ENCODE assay signal across 9 cellular contexts in the genomic region with DNA sequence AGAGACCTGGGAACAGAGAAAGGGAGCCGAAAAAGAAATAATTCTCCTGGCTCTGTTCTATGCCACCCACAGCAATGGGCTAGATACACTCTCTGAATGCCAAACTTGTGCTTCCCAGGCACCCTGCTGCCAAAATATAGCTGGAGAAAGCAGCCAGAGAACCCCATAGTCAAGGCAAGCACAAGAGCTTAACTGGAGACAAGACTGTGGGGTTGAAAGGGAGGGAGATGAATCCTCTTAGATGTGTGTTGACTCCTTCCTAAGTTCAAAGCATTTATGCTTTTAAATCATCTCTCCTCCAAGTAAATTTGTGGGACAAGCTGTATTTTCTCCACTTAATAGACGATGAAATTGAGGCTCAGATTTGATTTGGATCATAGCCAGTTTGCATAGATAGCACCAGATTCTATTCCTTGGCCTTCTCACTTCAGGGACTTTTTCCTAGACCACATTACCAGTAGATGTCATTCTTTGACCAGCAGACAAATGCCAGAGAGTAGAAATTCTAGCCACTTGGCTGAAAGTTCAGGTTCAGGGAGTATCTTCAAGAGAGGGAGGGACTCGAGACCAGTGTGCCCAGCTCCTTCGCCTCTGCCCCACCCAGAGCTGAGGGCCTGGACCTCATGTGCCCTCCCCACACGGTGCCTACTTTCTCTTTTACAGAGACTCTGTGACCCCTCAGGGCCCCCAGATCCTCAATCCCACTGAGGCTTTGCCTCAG. TPM values are rescaled to one million over a fixed set of nuclear protein-coding genes. Genes with fewer than 3 reads are reported as not detected.
DNase-seq lines count a peak whose midpoint lies in the region; ATAC-seq, FAIRE-seq and TF ChIP-seq lines count a peak whose summit lies in the region.
"Had no signal": no experiment of that assay in that cellular context is flagged by ENCODE, and none has a peak within 500 bp of the region (broad histone marks: within the 10 kb centered on the region; RNA-seq: fewer than 3 reads in every experiment).

No MANE protein-coding gene starts in this region.

- H3K27me3 ChIP-seq in right lobe of liver, result no peaks in the 10 kb centered on the region

- no peaks in the 10 kb centered on the region for H3K36me3 ChIP-seq in right lobe of liver

- no peak overlapping the region for H3K4me3 ChIP-seq in right lobe of liver
- H3K4me3 ChIP-seq: PC-9 had no signal

- H3K9me3 ChIP-seq in right lobe of liver, result no peaks in the 10 kb centered on the region

- TF ChIP-seq CTCF in GM10266 (IDR thresholded peaks at IDR 0.05; ENCODE audit: control insufficient read depth, insufficient read depth, low read depth, missing control alignments) (peak; percentile 20), right lobe of liver (IDR thresholded peaks at IDR 0.05) (peak; percentile 14 to 35 (median 30))

- DNase-seq in GM10266 (ENCODE audit: extremely low spot score) (no peak), GM19239 (ENCODE audit: insufficient read length, low spot score) (no peak), NCI-H2196 (lab: John Stamatoyannopoulos, UW; ENCODE audit: unreplicated experiment) (peak; percentile 41), right lobe of liver (no peak), SHP77 (lab: John Stamatoyannopoulos, UW) (no peak), NCI-H748 (lab: John Stamatoyannopoulos, UW; ENCODE audit: unreplicated experiment) (no peak)
- DNase-seq: PC-9 had no signal

- WGBS in right lobe of liver (ENCODE audit: insufficient coverage, low coverage, low lambda C conversion rate, missing lambda C conversion rate), result 48% methylated on average over 3 of the region's 5 CpGs

- no peak for TF ChIP-seq POLR2A in right lobe of liver (IDR thresholded peaks at IDR 0.05)

- H3K27ac ChIP-seq in right lobe of liver, result no peak overlapping the region
- H3K27ac ChIP-seq: PC-9 had no signal

- peaks cover 0 to 9% (median 0%) of the 10 kb centered on the region in 4 donors for H3K4me1 ChIP-seq in right lobe of liver

- FAIRE-seq in GM19239 (lab: Jason Lieb, UNC), result peak; percentile 92
- FAIRE-seq: colon had no signal

- ATAC-seq in right lobe of liver (peak; percentile 50 to 72 (median 62)), GM21619 (IDR thresholded peaks at IDR 0.05; ENCODE audit: unreplicated experiment) (no peak)

- intact Hi-C loops in right lobe of liver (cut with DNase I), result no loop called here

RNA-seq across cellular contexts. Expression of a gene that starts 16.6 kb away (rescaled TPM):
- 10 to 100 TPM; 14.2 to 37.2 (median 23.3) TPM for total RNA-seq in right lobe of liver
